8 cellular contexts compared by ENCODE assay signal in the genomic region with DNA sequence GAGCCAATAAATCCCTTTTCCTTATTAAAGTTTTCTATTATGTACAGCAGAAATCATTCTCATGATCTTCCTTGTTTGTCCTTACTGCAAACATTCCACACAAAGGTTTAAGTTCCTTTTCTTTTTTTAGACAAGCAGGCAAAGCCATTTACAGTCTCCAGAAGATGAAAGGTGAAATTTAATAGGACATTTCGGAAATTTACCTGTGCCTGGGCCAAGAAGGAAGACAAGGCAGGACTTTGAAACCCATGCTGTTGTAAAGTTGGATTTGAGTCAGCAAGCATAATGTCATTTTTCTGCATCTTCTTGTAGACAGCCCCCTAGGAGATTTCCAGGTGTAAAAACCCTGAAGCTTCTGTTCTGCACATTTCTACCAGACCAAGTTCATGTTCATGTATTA.
"Had no signal": no experiment of that assay in that cellular context is flagged by ENCODE, and none has a peak within 500 bp of the region (broad histone marks: within the 10 kb centered on the region; RNA-seq: fewer than 3 reads in every experiment).

No MANE protein-coding gene starts in this region.

- H3K36me3 ChIP-seq: HAP-1 had no signal

- H3K9me3 ChIP-seq: HAP-1 had no signal

- H3K4me3 ChIP-seq: GM23248, HAP-1 had no signal

- DNase-seq: GM23248, GOT3, H7, HFFc6 had no signal

- H3K4me1 ChIP-seq: HAP-1 had no signal

- H3K9ac ChIP-seq: GM23248 had no signal

- H3K27ac ChIP-seq: GM23248, HL-60 had no signal

- ATAC-seq: HCT116, HepG2 had no signal
